In genomic region chr2:7115364-7115763, GRCh38 we compare ENCODE assay signal across 8 cellular contexts.
"Had no signal": no experiment of that assay in that cellular context is flagged by ENCODE, and none has a peak within 500 bp of the region (broad histone marks: within the 10 kb centered on the region; RNA-seq: fewer than 3 reads in every experiment).

No MANE protein-coding gene starts in this region.

- DNase-seq: IMR-90, KBM-7, KG1 had no signal

- H3K27ac Mint-ChIP-seq: IgD-negative memory B cell had no signal

- H3K4me3 ChIP-seq: K562 had no signal

- H3K27ac ChIP-seq: HL-60 had no signal

- H3K4me1 Mint-ChIP-seq: IgD-negative memory B cell had no signal

- H3K36me3 Mint-ChIP-seq: IgD-negative memory B cell had no signal

- FAIRE-seq: HepG2, HTR-8/SVneo, K562 had no signal

- H3K4me3 Mint-ChIP-seq: IgD-negative memory B cell had no signal

- ATAC-seq: HepG2, K562 had no signal
